1 cellular context compared by ENCODE assay signal in genomic region chr6:57432919-57433684, GRCh38.
TF ChIP-seq lines count a peak whose summit lies in the region.

No MANE protein-coding gene starts in this region.

TF ChIP-seq in H1, 55 proteins besides CTCF, POLR2A, EP300 and RAD21 (continued from another document):
- TF ChIP-seq, protein P1, sequence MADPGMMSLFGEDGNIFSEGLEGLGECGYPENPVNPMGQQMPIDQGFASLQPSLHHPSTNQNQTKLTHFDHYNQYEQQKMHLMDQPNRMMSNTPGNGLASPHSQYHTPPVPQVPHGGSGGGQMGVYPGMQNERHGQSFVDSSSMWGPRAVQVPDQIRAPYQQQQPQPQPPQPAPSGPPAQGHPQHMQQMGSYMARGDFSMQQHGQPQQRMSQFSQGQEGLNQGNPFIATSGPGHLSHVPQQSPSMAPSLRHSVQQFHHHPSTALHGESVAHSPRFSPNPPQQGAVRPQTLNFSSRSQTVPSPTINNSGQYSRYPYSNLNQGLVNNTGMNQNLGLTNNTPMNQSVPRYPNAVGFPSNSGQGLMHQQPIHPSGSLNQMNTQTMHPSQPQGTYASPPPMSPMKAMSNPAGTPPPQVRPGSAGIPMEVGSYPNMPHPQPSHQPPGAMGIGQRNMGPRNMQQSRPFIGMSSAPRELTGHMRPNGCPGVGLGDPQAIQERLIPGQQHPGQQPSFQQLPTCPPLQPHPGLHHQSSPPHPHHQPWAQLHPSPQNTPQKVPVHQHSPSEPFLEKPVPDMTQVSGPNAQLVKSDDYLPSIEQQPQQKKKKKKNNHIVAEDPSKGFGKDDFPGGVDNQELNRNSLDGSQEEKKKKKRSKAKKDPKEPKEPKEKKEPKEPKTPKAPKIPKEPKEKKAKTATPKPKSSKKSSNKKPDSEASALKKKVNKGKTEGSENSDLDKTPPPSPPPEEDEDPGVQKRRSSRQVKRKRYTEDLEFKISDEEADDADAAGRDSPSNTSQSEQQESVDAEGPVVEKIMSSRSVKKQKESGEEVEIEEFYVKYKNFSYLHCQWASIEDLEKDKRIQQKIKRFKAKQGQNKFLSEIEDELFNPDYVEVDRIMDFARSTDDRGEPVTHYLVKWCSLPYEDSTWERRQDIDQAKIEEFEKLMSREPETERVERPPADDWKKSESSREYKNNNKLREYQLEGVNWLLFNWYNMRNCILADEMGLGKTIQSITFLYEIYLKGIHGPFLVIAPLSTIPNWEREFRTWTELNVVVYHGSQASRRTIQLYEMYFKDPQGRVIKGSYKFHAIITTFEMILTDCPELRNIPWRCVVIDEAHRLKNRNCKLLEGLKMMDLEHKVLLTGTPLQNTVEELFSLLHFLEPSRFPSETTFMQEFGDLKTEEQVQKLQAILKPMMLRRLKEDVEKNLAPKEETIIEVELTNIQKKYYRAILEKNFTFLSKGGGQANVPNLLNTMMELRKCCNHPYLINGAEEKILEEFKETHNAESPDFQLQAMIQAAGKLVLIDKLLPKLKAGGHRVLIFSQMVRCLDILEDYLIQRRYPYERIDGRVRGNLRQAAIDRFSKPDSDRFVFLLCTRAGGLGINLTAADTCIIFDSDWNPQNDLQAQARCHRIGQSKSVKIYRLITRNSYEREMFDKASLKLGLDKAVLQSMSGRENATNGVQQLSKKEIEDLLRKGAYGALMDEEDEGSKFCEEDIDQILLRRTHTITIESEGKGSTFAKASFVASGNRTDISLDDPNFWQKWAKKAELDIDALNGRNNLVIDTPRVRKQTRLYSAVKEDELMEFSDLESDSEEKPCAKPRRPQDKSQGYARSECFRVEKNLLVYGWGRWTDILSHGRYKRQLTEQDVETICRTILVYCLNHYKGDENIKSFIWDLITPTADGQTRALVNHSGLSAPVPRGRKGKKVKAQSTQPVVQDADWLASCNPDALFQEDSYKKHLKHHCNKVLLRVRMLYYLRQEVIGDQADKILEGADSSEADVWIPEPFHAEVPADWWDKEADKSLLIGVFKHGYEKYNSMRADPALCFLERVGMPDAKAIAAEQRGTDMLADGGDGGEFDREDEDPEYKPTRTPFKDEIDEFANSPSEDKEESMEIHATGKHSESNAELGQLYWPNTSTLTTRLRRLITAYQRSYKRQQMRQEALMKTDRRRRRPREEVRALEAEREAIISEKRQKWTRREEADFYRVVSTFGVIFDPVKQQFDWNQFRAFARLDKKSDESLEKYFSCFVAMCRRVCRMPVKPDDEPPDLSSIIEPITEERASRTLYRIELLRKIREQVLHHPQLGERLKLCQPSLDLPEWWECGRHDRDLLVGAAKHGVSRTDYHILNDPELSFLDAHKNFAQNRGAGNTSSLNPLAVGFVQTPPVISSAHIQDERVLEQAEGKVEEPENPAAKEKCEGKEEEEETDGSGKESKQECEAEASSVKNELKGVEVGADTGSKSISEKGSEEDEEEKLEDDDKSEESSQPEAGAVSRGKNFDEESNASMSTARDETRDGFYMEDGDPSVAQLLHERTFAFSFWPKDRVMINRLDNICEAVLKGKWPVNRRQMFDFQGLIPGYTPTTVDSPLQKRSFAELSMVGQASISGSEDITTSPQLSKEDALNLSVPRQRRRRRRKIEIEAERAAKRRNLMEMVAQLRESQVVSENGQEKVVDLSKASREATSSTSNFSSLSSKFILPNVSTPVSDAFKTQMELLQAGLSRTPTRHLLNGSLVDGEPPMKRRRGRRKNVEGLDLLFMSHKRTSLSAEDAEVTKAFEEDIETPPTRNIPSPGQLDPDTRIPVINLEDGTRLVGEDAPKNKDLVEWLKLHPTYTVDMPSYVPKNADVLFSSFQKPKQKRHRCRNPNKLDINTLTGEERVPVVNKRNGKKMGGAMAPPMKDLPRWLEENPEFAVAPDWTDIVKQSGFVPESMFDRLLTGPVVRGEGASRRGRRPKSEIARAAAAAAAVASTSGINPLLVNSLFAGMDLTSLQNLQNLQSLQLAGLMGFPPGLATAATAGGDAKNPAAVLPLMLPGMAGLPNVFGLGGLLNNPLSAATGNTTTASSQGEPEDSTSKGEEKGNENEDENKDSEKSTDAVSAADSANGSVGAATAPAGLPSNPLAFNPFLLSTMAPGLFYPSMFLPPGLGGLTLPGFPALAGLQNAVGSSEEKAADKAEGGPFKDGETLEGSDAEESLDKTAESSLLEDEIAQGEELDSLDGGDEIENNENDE (IDR thresholded peaks at IDR 0.05; ENCODE audit: insufficient replicate concordance, low read length) = no peak
